ENCODE assay signal across 14 cellular contexts in genomic region chr9:121901616-121902015, GRCh38.
"Had no signal": no experiment of that assay in that cellular context is flagged by ENCODE, and none has a peak within 500 bp of the region (broad histone marks: within the 10 kb centered on the region; RNA-seq: fewer than 3 reads in every experiment).

No MANE protein-coding gene starts in this region.

- H3K27me3 ChIP-seq: gastroesophageal sphincter had no signal

- H3K4me3 Mint-ChIP-seq: activated CD4-positive, alpha-beta T cell treated with anti-CD3 and anti-CD28 coated beads, Interleukin-2, amount 10 ng/mL, durations not matched to agents 7 days and 5 days; activated naive CD8-positive, alpha-beta T cell treated with anti-CD3 and anti-CD28 coated beads, Interleukin-2, amount 50 U/mL, for 24 hours; naive B cell; stimulated activated effector memory CD8-positive, alpha-beta T cell treated with anti-CD3 and anti-CD28 coated beads, Interleukin-12 subunit alpha, Interleukin-12 subunit beta, amount 100 ng/mL, for 72 hours had no signal

- H3K27me3 Mint-ChIP-seq: activated CD4-positive, alpha-beta T cell treated with anti-CD3 and anti-CD28 coated beads, Interleukin-2, amount 10 ng/mL, durations not matched to agents 7 days and 5 days; activated naive CD8-positive, alpha-beta T cell treated with anti-CD3 and anti-CD28 coated beads, Interleukin-2, amount 50 U/mL, for 24 hours; naive B cell had no signal

- H3K4me1 Mint-ChIP-seq: activated CD4-positive, alpha-beta T cell treated with anti-CD3 and anti-CD28 coated beads, Interleukin-2, amount 10 ng/mL, durations not matched to agents 7 days and 5 days; activated naive CD8-positive, alpha-beta T cell treated with anti-CD3 and anti-CD28 coated beads, Interleukin-2, amount 50 U/mL, for 24 hours; stimulated activated effector memory CD8-positive, alpha-beta T cell treated with anti-CD3 and anti-CD28 coated beads, Interleukin-12 subunit alpha, Interleukin-12 subunit beta, amount 100 ng/mL, for 72 hours had no signal

- H3K9me3 ChIP-seq: gastroesophageal sphincter, thoracic aorta had no signal

- ATAC-seq: activated naive CD8-positive, alpha-beta T cell treated with anti-CD3 and anti-CD28 coated beads, Interleukin-2, amount 50 U/mL, for 24 hours; gastroesophageal sphincter; left colon; stimulated activated effector memory CD8-positive, alpha-beta T cell treated with anti-CD3 and anti-CD28 coated beads, Interleukin-12 subunit alpha, Interleukin-12 subunit beta, amount 100 ng/mL, for 72 hours had no signal

- H3K27ac Mint-ChIP-seq: activated CD4-positive, alpha-beta T cell treated with anti-CD3 and anti-CD28 coated beads, Interleukin-2, amount 10 ng/mL, durations not matched to agents 7 days and 5 days; activated naive CD8-positive, alpha-beta T cell treated with anti-CD3 and anti-CD28 coated beads, Interleukin-2, amount 50 U/mL, for 24 hours; naive B cell; stimulated activated effector memory CD8-positive, alpha-beta T cell treated with anti-CD3 and anti-CD28 coated beads, Interleukin-12 subunit alpha, Interleukin-12 subunit beta, amount 100 ng/mL, for 72 hours had no signal

- H3K4me3 ChIP-seq: gastroesophageal sphincter, lung, thoracic aorta had no signal

- H3K27ac ChIP-seq: gastroesophageal sphincter, thoracic aorta had no signal

- DNase-seq: activated CD4-positive, alpha-beta T cell treated with anti-CD3 and anti-CD28 coated beads, Interleukin-2, amount 10 ng/mL, durations not matched to agents 7 days and 5 days; activated CD4-positive, CD25-positive, alpha-beta regulatory T cell; activated naive CD4-positive, alpha-beta T cell treated with Interleukin-2 at 50 U/mL for 16 hours; activated naive CD8-positive, alpha-beta T cell treated with anti-CD3 and anti-CD28 coated beads, Interleukin-2, amount 50 U/mL, for 24 hours; caudate nucleus; cortex of kidney; effector CD4-positive, alpha-beta T cell; left colon; midbrain; naive B cell had no signal

- H3K36me3 ChIP-seq: gastroesophageal sphincter, thoracic aorta had no signal
